ENCODE assay signal across 8 cellular contexts in the genomic region with DNA sequence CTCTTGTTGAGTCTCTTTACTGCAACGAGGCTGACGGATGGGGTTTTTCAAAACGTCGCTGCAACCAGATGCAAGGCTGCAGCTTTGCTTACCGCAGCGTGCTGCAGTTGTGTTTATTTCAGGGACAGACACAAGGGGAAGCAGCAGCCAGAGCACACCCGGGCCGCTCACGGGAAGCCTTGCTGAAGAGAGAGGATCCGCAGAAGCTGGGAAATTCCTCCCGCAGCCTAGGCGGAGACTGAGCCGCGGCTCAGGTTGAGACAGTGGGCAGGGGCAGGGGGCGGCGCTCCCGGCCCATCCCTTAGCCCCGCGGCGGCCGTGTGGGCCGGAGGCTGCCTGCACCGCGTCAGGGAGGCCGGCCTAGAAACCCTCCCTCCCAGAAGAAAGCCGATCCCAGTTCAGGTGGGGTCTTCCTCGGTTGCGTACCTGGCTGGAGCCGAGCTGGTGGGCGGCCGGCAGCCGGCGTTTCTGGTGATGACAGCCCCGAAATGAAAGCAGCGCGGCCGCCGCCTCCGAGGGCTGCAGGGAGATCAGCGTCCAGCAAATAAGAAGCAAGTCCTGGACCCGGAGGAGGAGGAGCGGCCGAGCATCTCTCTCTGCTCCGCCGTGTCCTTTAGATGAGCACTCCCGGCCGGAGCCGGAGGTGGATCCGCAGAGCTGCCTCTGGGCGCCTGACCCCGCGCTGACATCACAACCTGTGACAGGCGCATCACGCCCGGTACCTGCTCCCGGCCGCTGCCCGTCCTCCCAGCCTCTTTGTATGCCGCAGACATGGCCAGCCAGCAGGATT. TPM values are rescaled to one million over a fixed set of nuclear protein-coding genes. Genes with fewer than 3 reads are reported as not detected.
A peak's percentile ranks its signal among the peaks of the same experiment; 100 is the strongest.
DNase-seq lines count a peak whose midpoint lies in the region; ATAC-seq and TF ChIP-seq lines count a peak whose summit lies in the region.

A gene (plus strand): TSS at position 750 of the 790 bp plus-strand sequence. CDS start 22 bp downstream, at position 772.

- no peaks in the 10 kb centered on the region for H3K4me1 ChIP-seq in foreskin keratinocyte
- H3K4me1 ChIP-seq in neural progenitor cell: peaks cover 66% of the 10 kb centered on the region
- H3K4me1 ChIP-seq in suprapubic skin: peaks cover 22% of the 10 kb centered on the region

- H3K9me3 ChIP-seq in neural progenitor cell (ENCODE audit: low read depth) (no peaks in the 10 kb centered on the region), suprapubic skin (no peaks in the 10 kb centered on the region)

- peak within 1 kb of the TSS; percentile 92 for H3K4me2 ChIP-seq in neural progenitor cell

- H3K36me3 Mint-ChIP-seq in neural progenitor cell: no peaks in the 10 kb centered on the region

- H4K20me1 ChIP-seq in neural progenitor cell (ENCODE audit: low read depth): no peaks in the 10 kb centered on the region

- H3K4me3 ChIP-seq in neural progenitor cell (peak within 1 kb of the TSS; percentile 71), suprapubic skin (peak within 1 kb of the TSS; percentile 57)

- under 1% methylated on average over 41 of the region's 59 CpGs for WGBS in suprapubic skin

- peak; percentile 85 for ATAC-seq in foreskin keratinocyte

- no peaks in the 10 kb centered on the region for H3K9me3 Mint-ChIP-seq in neural progenitor cell

- H3K9ac ChIP-seq in neural progenitor cell: peak within 1 kb of the TSS; percentile 18

- peaks cover 48% of the 10 kb centered on the region for H3F3A ChIP-seq in neural progenitor cell (ENCODE audit: low read depth)

- peaks cover 10% of the 10 kb centered on the region for H3K27me3 Mint-ChIP-seq in neural progenitor cell (ENCODE audit: insufficient read depth, low read depth)

- peaks cover 39% of the 10 kb centered on the region for H3K79me2 ChIP-seq in neural progenitor cell (ENCODE audit: low read depth)

- H3K36me3 ChIP-seq in neural progenitor cell (no peaks in the 10 kb centered on the region), suprapubic skin (no peaks in the 10 kb centered on the region)

- peak within 1 kb of the TSS; percentile 85 for H3K4me3 Mint-ChIP-seq in neural progenitor cell

- H3K27ac ChIP-seq in foreskin keratinocyte (no peak within 1 kb of the TSS), neural progenitor cell (peak within 1 kb of the TSS; percentile 83), suprapubic skin (peak within 1 kb of the TSS; percentile 8)

- H3K27me3 ChIP-seq in foreskin keratinocyte (peaks cover 8% of the 10 kb centered on the region), neural progenitor cell (no peaks in the 10 kb centered on the region), suprapubic skin (no peaks in the 10 kb centered on the region)

- peak; percentile 41 for DNase-seq in Caki2 (ENCODE audit: low read depth)
- DNase-seq in GM20000 (ENCODE audit: low spot score): peak; percentile 77
- peak; percentile 10 for DNase-seq in HPDE6-E6E7 (ENCODE audit: extremely low spot score)
- DNase-seq in RPMI8226: peak; percentile 35
- peak in 3 of 4 experiments; percentile 4 to 39 (median 4) for DNase-seq in activated naive CD4-positive, alpha-beta T cell (lab: John Stamatoyannopoulos, UW)
- no peak for DNase-seq in foreskin keratinocyte
- peak; percentile 93 for DNase-seq in neural progenitor cell (ENCODE audit: low spot score)
- DNase-seq in suprapubic skin (ENCODE audit: low spot score in 2 of 2): peak; percentile 73 to 83

- H3K27ac Mint-ChIP-seq in neural progenitor cell: peak within 1 kb of the TSS; percentile 44

- H3K4me1 Mint-ChIP-seq in neural progenitor cell: peaks cover 20% of the 10 kb centered on the region

- TF ChIP-seq POLR2A in suprapubic skin (IDR thresholded peaks at IDR 0.05): no peak

- TF ChIP-seq EP300 in suprapubic skin (IDR thresholded peaks at IDR 0.05): no peak

- peak within 1 kb of the TSS; percentile 88 for H2AFZ ChIP-seq in neural progenitor cell (replicated peaks)

- in situ Hi-C loops in Caki2 (cut with HindIII; ENCODE audit: low pct_unique_long_range_greater_than_20kb, low sequenced_read_pairs): no loop called here

- no peak for TF ChIP-seq CTCF in GM20000 (IDR thresholded peaks at IDR 0.05; ENCODE audit: extremely low read depth, missing control alignments)
- TF ChIP-seq CTCF in foreskin keratinocyte (conservative IDR thresholded peaks at IDR 0.05): no peak
- peak; percentile 29 for TF ChIP-seq CTCF in neural progenitor cell (IDR thresholded peaks at IDR 0.05)
- no peak for TF ChIP-seq CTCF in suprapubic skin (IDR thresholded peaks at IDR 0.05)

RNA-seq across cellular contexts. Expression of the gene that starts here (rescaled TPM):
- total RNA-seq in Caki2 (2014; rRNA removed; shearing (Covaris generic); ENCODE audit: low replicate concordance): 0.70 and 1.9 TPM in 2 replicates
- total RNA-seq in foreskin keratinocyte (0.21 and 0.48 TPM in 2 replicates), neural progenitor cell (ENCODE audit: low replicate concordance) (7.6 and 12.6 TPM in 2 replicates), suprapubic skin (10 to 100 TPM; 22.5 to 39.6 (median 26.8) TPM)
- polyA plus RNA-seq in foreskin keratinocyte: 0.04 and 0.19 TPM in 2 replicates

Comparison
In these comparisons a context has a peak if more than half of its experiments do, and no peak if none do; other contexts are left out.
1. Peak in ATAC-seq in foreskin keratinocyte; RNA of the gene not detected or under 1 TPM.
2. DNase-seq: peak in Caki2 (single experiment), GM20000 (single experiment), HPDE6-E6E7 (single experiment), RPMI8226 (single experiment), activated naive CD4-positive, alpha-beta T cell (3 of 4), neural progenitor cell (single experiment) and suprapubic skin (2 of 2); none in foreskin keratinocyte (0 of 2).